In genomic region chr21:17921579-17922530, GRCh38 we compare ENCODE assay signal across 10 cellular contexts.
DNase-seq lines count a peak whose midpoint lies in the region; ATAC-seq and TF ChIP-seq lines count a peak whose summit lies in the region.
"Had no signal": no experiment of that assay in that cellular context is flagged by ENCODE, and none has a peak within 500 bp of the region (broad histone marks: within the 10 kb centered on the region; RNA-seq: fewer than 3 reads in every experiment).

No MANE protein-coding gene starts in this region.

- TF ChIP-seq RAD21 in SK-N-SH (IDR thresholded peaks at IDR 0.05; ENCODE audit: low read length) = no peak

- no peak for ATAC-seq in activated naive CD8-positive, alpha-beta T cell treated with anti-CD3 and anti-CD28 coated beads, Interleukin-2, amount 50 U/mL, for 24 hours
- no peak for ATAC-seq in GM18858 (IDR thresholded peaks at IDR 0.05; ENCODE audit: unreplicated experiment)

- H3K36me3 Mint-ChIP-seq in activated naive CD8-positive, alpha-beta T cell treated with anti-CD3 and anti-CD28 coated beads, Interleukin-2, amount 50 U/mL, for 24 hours (ENCODE audit: low read depth) = peaks cover 7% of the 10 kb centered on the region

- WGBS in SK-N-SH (ENCODE audit: low lambda C conversion rate) = 6% methylated on average over 2 of the region's 2 CpGs

- peaks cover 0 to 5% of the 10 kb centered on the region in 2 experiments; a peak in 1 of 4 replicates for H3K4me1 ChIP-seq in SK-N-SH (ENCODE audit: control insufficient read depth in 1 of 2, insufficient read depth in 2 of 2, low read depth in 1 of 2, low read length in 1 of 2)
- H3K4me1 ChIP-seq: lower lobe of right lung had no signal

- TF ChIP-seq EP300 in SK-N-SH (IDR thresholded peaks at IDR 0.05; ENCODE audit: borderline replicate concordance in 1 of 2, low read depth in 1 of 2, low read length in 1 of 2) = no peak

- no peaks in the 10 kb centered on the region for H3K27me3 ChIP-seq in SK-N-SH (ENCODE audit: insufficient read depth)

- peak; percentile 98 for DNase-seq in HFF-Myc (ENCODE audit: extremely low read depth, low read depth)
- DNase-seq in SK-N-SH = peak; percentile 19
- DNase-seq in fibroblast of villous mesenchyme (ENCODE audit: low read depth) = peak; percentile 68
- peak; percentile 45 for DNase-seq in stromal cell of bone marrow (ENCODE audit: low read depth)
- no peak for DNase-seq in activated naive CD8-positive, alpha-beta T cell treated with anti-CD3 and anti-CD28 coated beads, Interleukin-2, amount 50 U/mL, for 24 hours
- no peak for DNase-seq in NCI-H2227 (lab: John Stamatoyannopoulos, UW; ENCODE audit: unreplicated experiment)
- DNase-seq: lower lobe of right lung had no signal

- POLR2A ChIA-PET in SK-N-SH (lab: Yijun Ruan, JAX) = no interaction called here

- no peak overlapping the region for H3K27ac Mint-ChIP-seq in activated naive CD8-positive, alpha-beta T cell treated with anti-CD3 and anti-CD28 coated beads, Interleukin-2, amount 50 U/mL, for 24 hours
- H3K27ac Mint-ChIP-seq: activated T-helper 2 cell treated with anti-CD3 and anti-CD28 coated beads, Interferon-gamma antibody, Interleukin-2, Interleukin-4, amounts not matched to agents 10 μg/mL and 5 μg/mL and 100 μg/mL, durations not matched to agents 14 hours and 24 hours and 36 hours had no signal

- no peaks in the 10 kb centered on the region for H3K9me2 ChIP-seq in SK-N-SH

- CTCF ChIA-PET in SK-N-SH (lab: Yijun Ruan, JAX) = interaction anchor here (0.9 to 5.1 kb wide), 4 partner anchors 9 to 264 kb away, joined by 3 to 66 read pairs (median 3); no protein-coding TSS in a partner anchor

- no peaks in the 10 kb centered on the region for H3K4me1 Mint-ChIP-seq in activated naive CD8-positive, alpha-beta T cell treated with anti-CD3 and anti-CD28 coated beads, Interleukin-2, amount 50 U/mL, for 24 hours

- no peaks in the 10 kb centered on the region for H3K9me3 ChIP-seq in SK-N-SH

- no peaks in the 10 kb centered on the region; the same call in 1 of the 2 replicates for H3K79me2 ChIP-seq in SK-N-SH (ENCODE audit: insufficient read depth)

- no peak overlapping the region for H2AFZ ChIP-seq in SK-N-SH (ENCODE audit: low read depth)

- no peaks in the 10 kb centered on the region for H3K36me3 ChIP-seq in SK-N-SH (replicated peaks in 1 of 2; ENCODE audit: control insufficient read depth in 1 of 2, insufficient read depth in 2 of 2, low read length in 1 of 2)
- H3K36me3 ChIP-seq: lower lobe of right lung had no signal

- H3F3A ChIP-seq in SK-N-SH (replicated peaks; ENCODE audit: insufficient read depth) = peaks cover 7% of the 10 kb centered on the region

- H4K20me1 ChIP-seq in SK-N-SH (ENCODE audit: insufficient read depth) = no peaks in the 10 kb centered on the region

- H3K4me3 ChIP-seq in HFF-Myc (replicated peaks; ENCODE audit: low read depth, low read length) (no peak overlapping the region), SK-N-SH (ENCODE audit: low read depth in 2 of 2, low read length in 1 of 2) (no peak overlapping the region), fibroblast of villous mesenchyme (ENCODE audit: low read depth, low read length) (no peak overlapping the region)
- H3K4me3 ChIP-seq: lower lobe of right lung had no signal

- no peak overlapping the region for H3K4me3 Mint-ChIP-seq in activated naive CD8-positive, alpha-beta T cell treated with anti-CD3 and anti-CD28 coated beads, Interleukin-2, amount 50 U/mL, for 24 hours

- H3K27me3 Mint-ChIP-seq in activated naive CD8-positive, alpha-beta T cell treated with anti-CD3 and anti-CD28 coated beads, Interleukin-2, amount 50 U/mL, for 24 hours = no peaks in the 10 kb centered on the region

- H3K27ac ChIP-seq in SK-N-SH (ENCODE audit: low read depth in 2 of 2, low read length in 1 of 2) = no peak overlapping the region
- H3K27ac ChIP-seq: lower lobe of right lung, VCaP had no signal

- TF ChIP-seq CTCF in HFF-Myc (IDR thresholded peaks at IDR 0.05; ENCODE audit: low read depth, low read length, missing control alignments) (no peak), SK-N-SH (IDR thresholded peaks at IDR 0.05) (no peak), fibroblast of villous mesenchyme (IDR thresholded peaks at IDR 0.05; ENCODE audit: insufficient read depth, low read depth, low read length) (no peak)

- H3K9me3 Mint-ChIP-seq in activated naive CD8-positive, alpha-beta T cell treated with anti-CD3 and anti-CD28 coated beads, Interleukin-2, amount 50 U/mL, for 24 hours = peaks cover 21% of the 10 kb centered on the region

- no peak overlapping the region for H3K9ac ChIP-seq in SK-N-SH

- H3K4me2 ChIP-seq in SK-N-SH = no peak overlapping the region

TF ChIP-seq in SK-N-SH, 30 proteins besides CTCF, POLR2A, EP300 and RAD21:
- TF ChIP-seq, protein P1, sequence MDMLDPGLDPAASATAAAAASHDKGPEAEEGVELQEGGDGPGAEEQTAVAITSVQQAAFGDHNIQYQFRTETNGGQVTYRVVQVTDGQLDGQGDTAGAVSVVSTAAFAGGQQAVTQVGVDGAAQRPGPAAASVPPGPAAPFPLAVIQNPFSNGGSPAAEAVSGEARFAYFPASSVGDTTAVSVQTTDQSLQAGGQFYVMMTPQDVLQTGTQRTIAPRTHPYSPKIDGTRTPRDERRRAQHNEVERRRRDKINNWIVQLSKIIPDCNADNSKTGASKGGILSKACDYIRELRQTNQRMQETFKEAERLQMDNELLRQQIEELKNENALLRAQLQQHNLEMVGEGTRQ (IDR thresholded peaks at IDR 0.05; ENCODE audit: borderline replicate concordance, low read depth, low read length) = no peak
- TF ChIP-seq MEF2A (IDR thresholded peaks at IDR 0.05; ENCODE audit: borderline replicate concordance, low read depth) (no peak), NFIC (IDR thresholded peaks at IDR 0.05; ENCODE audit: borderline replicate concordance) (peak; percentile 43; the same call in 1 of the 2 replicates), RCOR1 (IDR thresholded peaks at IDR 0.05; ENCODE audit: low read length) (0 out of 2 replicates have a peak, but pooled peaks have one; percentile 11), FOXJ3 (CRISPR knock-in tag; IDR thresholded peaks at IDR 0.05) (no peak), EZH2phosphoT487 (IDR thresholded peaks at IDR 0.05; ENCODE audit: borderline replicate concordance, low read depth) (no peak), TCF12 (IDR thresholded peaks at IDR 0.05) (peak; percentile 80), MAX (IDR thresholded peaks at IDR 0.05; ENCODE audit: low read depth) (peak; percentile 31; the same call in 1 of the 2 replicates), YY1 (IDR thresholded peaks at IDR 0.05; ENCODE audit: low read depth) (no peak), CHD2 (IDR thresholded peaks at IDR 0.05; ENCODE audit: low read length, partially characterized antibody) (no peak), PBX3 (IDR thresholded peaks at IDR 0.05) (peak; percentile 19; the same call in 1 of the 2 replicates)
- TF ChIP-seq, protein P2, sequence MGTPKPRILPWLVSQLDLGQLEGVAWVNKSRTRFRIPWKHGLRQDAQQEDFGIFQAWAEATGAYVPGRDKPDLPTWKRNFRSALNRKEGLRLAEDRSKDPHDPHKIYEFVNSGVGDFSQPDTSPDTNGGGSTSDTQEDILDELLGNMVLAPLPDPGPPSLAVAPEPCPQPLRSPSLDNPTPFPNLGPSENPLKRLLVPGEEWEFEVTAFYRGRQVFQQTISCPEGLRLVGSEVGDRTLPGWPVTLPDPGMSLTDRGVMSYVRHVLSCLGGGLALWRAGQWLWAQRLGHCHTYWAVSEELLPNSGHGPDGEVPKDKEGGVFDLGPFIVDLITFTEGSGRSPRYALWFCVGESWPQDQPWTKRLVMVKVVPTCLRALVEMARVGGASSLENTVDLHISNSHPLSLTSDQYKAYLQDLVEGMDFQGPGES (IDR thresholded peaks at IDR 0.05; ENCODE audit: low read depth, low read length) = no peak

Comparison
In these comparisons a context has a peak if more than half of its experiments do, and no peak if none do; other contexts are left out.
1. DNase-seq: peak in HFF-Myc (single experiment), SK-N-SH (single experiment), fibroblast of villous mesenchyme (single experiment) and stromal cell of bone marrow (single experiment); none in activated naive CD8-positive, alpha-beta T cell treated with anti-CD3 and anti-CD28 coated beads, Interleukin-2, amount 50 U/mL, for 24 hours (single experiment) and NCI-H2227 (single experiment).